In the genomic region with DNA sequence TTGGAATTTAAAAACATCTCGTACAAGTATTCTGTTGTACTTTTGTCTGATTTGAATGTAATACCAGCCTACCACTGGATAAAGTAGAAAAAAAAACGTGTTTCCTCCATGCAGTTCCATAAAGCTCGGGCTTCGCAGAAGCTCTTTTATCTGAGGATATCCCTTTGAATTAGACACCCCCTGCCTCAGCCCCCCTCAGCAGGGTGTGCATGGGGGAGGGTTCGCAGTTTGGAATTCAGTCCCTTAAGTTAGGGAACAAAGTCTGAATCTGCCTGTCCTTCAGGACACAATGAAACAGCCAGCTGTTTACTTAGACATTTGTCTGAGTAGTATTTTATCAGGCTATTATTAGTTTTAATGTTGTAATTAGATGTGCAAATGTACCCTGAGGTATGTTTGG, we compare ENCODE assay signal across 21 cellular contexts.
"Had no signal": no experiment of that assay in that cellular context is flagged by ENCODE, and none has a peak within 500 bp of the region (broad histone marks: within the 10 kb centered on the region; RNA-seq: fewer than 3 reads in every experiment).

No MANE protein-coding gene starts in this region.

- H3K4me3 ChIP-seq: hepatocyte, ovary, prostate gland, spleen, thoracic aorta, upper lobe of left lung had no signal

- H3K9me3 ChIP-seq: neutrophil, ovary, prostate gland, spleen, thoracic aorta, upper lobe of left lung had no signal

- H3K36me3 ChIP-seq: neutrophil, ovary, prostate gland, spleen, thoracic aorta, upper lobe of left lung had no signal

- H3K27me3 ChIP-seq: foreskin keratinocyte, hepatocyte, neutrophil, ovary, spleen, upper lobe of left lung had no signal

- ATAC-seq: activated CD8-positive, alpha-beta T cell treated with anti-CD3 and anti-CD28 coated beads, Interleukin-2, amount 10 ng/mL, durations not matched to agents 7 days and 5 days; left ventricle myocardium superior; naive thymus-derived CD8-positive, alpha-beta T cell had no signal

- DNase-seq: activated CD4-positive, alpha-beta T cell treated with anti-CD3 and anti-CD28 coated beads, Interleukin-2, amount 50 U/mL, for 1 hour; activated CD4-positive, CD25-positive, alpha-beta regulatory T cell treated with anti-CD3 and anti-CD28 coated beads, Interleukin-2, amount 50 U/mL, for 72 hours; activated CD8-positive, alpha-beta T cell treated with anti-CD3 and anti-CD28 coated beads, Interleukin-2, amount 10 ng/mL, durations not matched to agents 7 days and 5 days; activated gamma-delta T cell treated with Interleukin-2 at 50 U/mL for 16 hours; activated T-cell treated with anti-CD3 and anti-CD28 coated beads, Interleukin-2, amount 50 U/mL, for 1 hour; aorta; effector CD4-positive, alpha-beta T cell; erythroblast; left ventricle myocardium superior; naive thymus-derived CD8-positive, alpha-beta T cell; ovary; spleen; stimulated activated CD4-positive, alpha-beta T cell treated with anti-CD3 and anti-CD28 coated beads, Interleukin-4, amount 100 ng/mL, for 1 hour; stimulated activated naive CD4-positive, alpha-beta T cell treated with Interleukin-2 at 50 U/mL for 16 hours; upper lobe of left lung had no signal

- H3K27ac ChIP-seq: foreskin keratinocyte, hepatocyte, neutrophil, ovary, prostate gland, spleen, thoracic aorta, upper lobe of left lung had no signal

- FAIRE-seq: islet of Langerhans had no signal

- H3K4me1 ChIP-seq: foreskin keratinocyte, prostate gland, spleen, upper lobe of left lung had no signal
